In genomic region chr2:73938761-73939352, GRCh38 we compare ENCODE assay signal across 11 cellular contexts. TPM values are rescaled to one million over a fixed set of nuclear protein-coding genes. Genes with fewer than 3 reads are reported as not detected.
A peak's percentile ranks its signal among the peaks of the same experiment; 100 is the strongest.
DNase-seq lines count a peak whose midpoint lies in the region; ATAC-seq, FAIRE-seq and TF ChIP-seq lines count a peak whose summit lies in the region.
"Had no signal": no experiment of that assay in that cellular context is flagged by ENCODE, and none has a peak within 500 bp of the region (broad histone marks: within the 10 kb centered on the region; RNA-seq: fewer than 3 reads in every experiment).

No MANE protein-coding gene starts in this region.

- peak overlapping the region; percentile 77 for H3K27ac Mint-ChIP-seq in CD4-positive, alpha-beta T cell
- H3K27ac Mint-ChIP-seq in naive thymus-derived CD4-positive, alpha-beta T cell = peak overlapping the region in 6 of 9 donors; percentile 41 to 81 (median 62)
- no peak overlapping the region for H3K27ac Mint-ChIP-seq in endothelial cell (ENCODE audit: unreplicated experiment)

- peaks cover 16 to 17% of the 10 kb centered on the region in 2 donors for H3K4me1 ChIP-seq in naive thymus-derived CD4-positive, alpha-beta T cell (ENCODE audit: control insufficient read depth in 2 of 2, insufficient read depth in 2 of 2, low read length in 2 of 2)
- H3K4me1 ChIP-seq in transverse colon = peaks cover 0 to 14% (median 0%) of the 10 kb centered on the region in 4 donors

- POLR2A ChIA-PET in CD4-positive, alpha-beta T cell (lab: Charles Lee) = interaction anchor here (0.7 to 3.9 kb wide), 5 partner anchors 9 to 182 kb away, joined by 3 to 22 read pairs (median 4); partner anchors contain the start of gene DGUOK
- POLR2A ChIA-PET in naive thymus-derived CD4-positive, alpha-beta T cell (lab: Charles Lee) = interaction anchor here (1.1 to 2.0 kb wide), 6 partner anchors 8 to 240 kb away, joined by 3 to 8 read pairs (median 4); partner anchors contain the start of genes DGUOK and MOB1A

- peaks cover 76% of the 10 kb centered on the region for H3K4me1 Mint-ChIP-seq in CD4-positive, alpha-beta T cell (ENCODE audit: low read depth)
- peaks cover 48 to 90% (median 78%) of the 10 kb centered on the region in 7 donors for H3K4me1 Mint-ChIP-seq in naive thymus-derived CD4-positive, alpha-beta T cell
- no peaks in the 10 kb centered on the region for H3K4me1 Mint-ChIP-seq in endothelial cell (ENCODE audit: unreplicated experiment)

- no peak overlapping the region for H3K4me3 Mint-ChIP-seq in CD4-positive, alpha-beta T cell
- peak overlapping the region in 4 of 10 donors; percentile 8 to 28 (median 20) for H3K4me3 Mint-ChIP-seq in naive thymus-derived CD4-positive, alpha-beta T cell
- H3K4me3 Mint-ChIP-seq in endothelial cell (ENCODE audit: unreplicated experiment) = no peak overlapping the region
- H3K4me3 Mint-ChIP-seq: stimulated activated naive B cell treated with anti-CD40 and anti-IgM and Interleukin-4, amounts not matched to agents 10 μg/mL and 1 μg/mL and 100 μg/mL, for 72 hours had no signal

- peak; percentile 72 for ATAC-seq in CD4-positive, alpha-beta T cell (ENCODE audit: poor library complexity)
- ATAC-seq in naive thymus-derived CD4-positive, alpha-beta T cell = peak; percentile 57

- no peaks in the 10 kb centered on the region for H3K27me3 Mint-ChIP-seq in CD4-positive, alpha-beta T cell
- H3K27me3 Mint-ChIP-seq in naive thymus-derived CD4-positive, alpha-beta T cell = no peaks in the 10 kb centered on the region
- peaks cover 2% of the 10 kb centered on the region for H3K27me3 Mint-ChIP-seq in endothelial cell (ENCODE audit: unreplicated experiment)
- H3K27me3 Mint-ChIP-seq: stimulated activated naive B cell treated with anti-CD40 and anti-IgM and Interleukin-4, amounts not matched to agents 10 μg/mL and 1 μg/mL and 100 μg/mL, for 72 hours had no signal

- no peak overlapping the region for H3K27ac ChIP-seq in CD4-positive, alpha-beta T cell (ENCODE audit: low read depth, low read length)
- H3K27ac ChIP-seq in naive thymus-derived CD4-positive, alpha-beta T cell (ENCODE audit: low read depth, low read length) = no peak overlapping the region
- no peak overlapping the region for H3K27ac ChIP-seq in transverse colon
- H3K27ac ChIP-seq: heart right ventricle had no signal

- no peaks in the 10 kb centered on the region for H3K9me3 ChIP-seq in CD4-positive, alpha-beta T cell (ENCODE audit: control insufficient read depth, low read length)
- H3K9me3 ChIP-seq in naive thymus-derived CD4-positive, alpha-beta T cell (ENCODE audit: control insufficient read depth in 2 of 3, low read length in 3 of 3) = no peaks in the 10 kb centered on the region
- H3K9me3 ChIP-seq in transverse colon = no peaks in the 10 kb centered on the region
- H3K9me3 ChIP-seq: heart right ventricle had no signal

- intact Hi-C loops in CD4-positive, alpha-beta T cell (cut with DNase I, micrococcal nuclease) = loop anchor here in 1 of 2 experiments (1.0 kb wide), 2 partner anchors 13 to 48 kb away; partner anchors contain the start of gene DGUOK
- intact Hi-C loops in naive thymus-derived CD4-positive, alpha-beta T cell (cut with micrococcal nuclease) = loop anchor here in 1 of 2 donors (1.0 kb wide), 3 partner anchors 19 to 63 kb away; no protein-coding TSS in a partner anchor
- intact Hi-C loops in transverse colon (cut with DNase I; ENCODE audit: low total_unique reads) = no loop called here

- H3K36me3 Mint-ChIP-seq in CD4-positive, alpha-beta T cell (ENCODE audit: low read depth) = peaks cover 79% of the 10 kb centered on the region
- peaks cover 0 to 38% (median 7%) of the 10 kb centered on the region in 5 donors for H3K36me3 Mint-ChIP-seq in naive thymus-derived CD4-positive, alpha-beta T cell
- no peaks in the 10 kb centered on the region for H3K36me3 Mint-ChIP-seq in endothelial cell (ENCODE audit: low read depth, unreplicated experiment)

- TF ChIP-seq EP300 in transverse colon (IDR thresholded peaks at IDR 0.05; ENCODE audit: low read depth) = no peak

- no peak for TF ChIP-seq POLR2A in transverse colon (IDR thresholded peaks at IDR 0.05)

- in situ Hi-C loops in transverse colon (cut with MboI; ENCODE audit: low pct_ligation_motif_present in 1 of 4, low pct_unique_long_range_greater_than_20kb in 1 of 4, low sequenced_read_pairs in 3 of 4) = no loop called here

- no peaks in the 10 kb centered on the region for H3K9me3 Mint-ChIP-seq in CD4-positive, alpha-beta T cell
- peaks cover 0 to 1% (median 0%) of the 10 kb centered on the region in 11 donors for H3K9me3 Mint-ChIP-seq in naive thymus-derived CD4-positive, alpha-beta T cell
- no peaks in the 10 kb centered on the region for H3K9me3 Mint-ChIP-seq in endothelial cell (ENCODE audit: unreplicated experiment)
- H3K9me3 Mint-ChIP-seq: stimulated activated naive B cell treated with anti-CD40 and anti-IgM and Interleukin-4, amounts not matched to agents 10 μg/mL and 1 μg/mL and 100 μg/mL, for 72 hours had no signal

- H3K36me3 ChIP-seq in bronchial epithelial cell (ENCODE audit: control insufficient read depth, insufficient read depth, low read length) = no peaks in the 10 kb centered on the region
- peaks cover 0 to 14% (median 0%) of the 10 kb centered on the region in 3 experiments for H3K36me3 ChIP-seq in naive thymus-derived CD4-positive, alpha-beta T cell (ENCODE audit: control insufficient read depth in 2 of 3, insufficient read depth in 3 of 3, low read length in 3 of 3)
- no peaks in the 10 kb centered on the region for H3K36me3 ChIP-seq in transverse colon

- CTCF ChIA-PET in CD4-positive, alpha-beta T cell (lab: Charles Lee) = interaction anchor here (0.7 to 1.0 kb wide), 5 partner anchors 12 to 209 kb away, joined by 3 to 4 read pairs (median 3); partner anchors contain the start of gene BOLA3
- CTCF ChIA-PET in naive thymus-derived CD4-positive, alpha-beta T cell (lab: Charles Lee) = interaction anchor here (0.6 to 1.7 kb wide), 4 partner anchors 10 to 208 kb away, joined by 3 to 7 read pairs (median 4); partner anchors contain the start of gene BOLA3

- no peak for FAIRE-seq in bronchial epithelial cell (lab: Jason Lieb, UNC)

- no peak for TF ChIP-seq CTCF in CD4-positive, alpha-beta T cell (IDR thresholded peaks at IDR 0.05)
- no peak for TF ChIP-seq CTCF in bronchial epithelial cell (IDR thresholded peaks at IDR 0.05; ENCODE audit: insufficient read depth, low read length, severe bottlenecking)
- no peak for TF ChIP-seq CTCF in transverse colon (IDR thresholded peaks at IDR 0.05)
- no peak for TF ChIP-seq CTCF in endothelial cell (IDR thresholded peaks at IDR 0.05; ENCODE audit: unreplicated experiment)

- WGBS in transverse colon (ENCODE audit: low coverage in 1 of 2), 2 donors = 87% methylated on average over 3 to 5 of the region's 5 CpGs

- H3K4me3 ChIP-seq in bronchial epithelial cell (ENCODE audit: low read depth, low read length) (no peak overlapping the region), transverse colon (no peak overlapping the region)
- no peak overlapping the region for H3K4me3 ChIP-seq in naive thymus-derived CD4-positive, alpha-beta T cell (ENCODE audit: low read length)
- H3K4me3 ChIP-seq: heart right ventricle had no signal

- no peak for DNase-seq in CD4-positive, alpha-beta T cell
- DNase-seq in M059J (ENCODE audit: low read depth) (peak; percentile 76), bronchial epithelial cell (ENCODE audit: low read depth) (peak; percentile 83), NCI-H82 (lab: John Stamatoyannopoulos, UW) (no peak), transverse colon (no peak), endothelial cell (ENCODE audit: low spot score) (no peak), DMS153 treated with DMSO at 0.1 percent for 48 hours (lab: John Stamatoyannopoulos, UW; ENCODE audit: unreplicated experiment) (no peak)
- DNase-seq in naive thymus-derived CD4-positive, alpha-beta T cell = peak in 5 of 9 donors; percentile 26 to 43 (median 33)
- DNase-seq: heart right ventricle; stimulated activated CD4-positive, alpha-beta T cell treated with anti-CD3 and anti-CD28 coated beads, Interleukin-12 subunit alpha, Interleukin-12 subunit beta, amount 100 ng/mL, for 4 hours; stimulated activated naive B cell treated with anti-CD40 and anti-IgM and Interleukin-4, amounts not matched to agents 10 μg/mL and 1 μg/mL and 100 μg/mL, for 72 hours had no signal

- no peaks in the 10 kb centered on the region for H3K27me3 ChIP-seq in CD4-positive, alpha-beta T cell (ENCODE audit: control insufficient read depth, insufficient read depth, low read length)
- H3K27me3 ChIP-seq in bronchial epithelial cell (ENCODE audit: control insufficient read depth, insufficient read depth, low read length) (no peaks in the 10 kb centered on the region), transverse colon (no peaks in the 10 kb centered on the region)
- no peaks in the 10 kb centered on the region for H3K27me3 ChIP-seq in naive thymus-derived CD4-positive, alpha-beta T cell (ENCODE audit: control insufficient read depth in 2 of 2, insufficient read depth in 2 of 2, low read length in 2 of 2)
- H3K27me3 ChIP-seq: heart right ventricle had no signal

RNA-seq across cellular contexts. Expression of gene DGUOK, which starts 12.2 kb away (rescaled TPM):
- 10 to 100 TPM; 30.5 to 32.0 TPM for total RNA-seq in CD4-positive, alpha-beta T cell
- 105 and 108 TPM in 2 replicates for total RNA-seq in M059J (2014; rRNA removed; shearing (Covaris generic))
- total RNA-seq in bronchial epithelial cell (39.3 and 40.8 TPM in 2 replicates), transverse colon (10 to 100 TPM; 27.3 to 49.7 (median 40.3) TPM), endothelial cell (ENCODE audit: unreplicated experiment) (68.3 TPM)
- 10 to 100 TPM; 43.1 to 73.9 (median 65.8) TPM for total RNA-seq in naive thymus-derived CD4-positive, alpha-beta T cell
- polyA plus RNA-seq in naive thymus-derived CD4-positive, alpha-beta T cell = 100 to 1,000 TPM; 207 to 220 TPM

RNA-seq across cellular contexts. Expression of gene TET3, which starts 45.9 kb away (rescaled TPM):
- 10 to 100 TPM; 22.2 to 24.1 TPM for total RNA-seq in CD4-positive, alpha-beta T cell
- 2.3 and 4.4 TPM in 2 replicates for total RNA-seq in M059J (2014; rRNA removed; shearing (Covaris generic))
- total RNA-seq in bronchial epithelial cell (5.3 and 9.0 TPM in 2 replicates), transverse colon (10 to 100 TPM; 20.2 to 26.9 (median 22.5) TPM), endothelial cell (ENCODE audit: unreplicated experiment) (23.0 TPM)
- total RNA-seq in naive thymus-derived CD4-positive, alpha-beta T cell = 10 to 100 TPM; 19.1 to 38.6 (median 28.6) TPM
- 1 to 10 TPM in 1 of 2 donors, under 1 TPM in 1; 0.77 to 1.1 TPM for polyA plus RNA-seq in naive thymus-derived CD4-positive, alpha-beta T cell

RNA-seq across cellular contexts. Expression of gene ACTG2, which starts 46.0 kb away (rescaled TPM):
- total RNA-seq in CD4-positive, alpha-beta T cell = not detected
- 0.89 and 2.5 TPM in 2 replicates for total RNA-seq in M059J (2014; rRNA removed; shearing (Covaris generic))
- total RNA-seq in bronchial epithelial cell = not detected in 2 replicates
- not detected for total RNA-seq in naive thymus-derived CD4-positive, alpha-beta T cell
- polyA plus RNA-seq in naive thymus-derived CD4-positive, alpha-beta T cell = not detected
- total RNA-seq in transverse colon = 1,000 to 10,000 TPM in 1 of 4 donors, 100 to 1,000 TPM in 3; 394 to 3,499 (median 729) TPM
- 8.3 TPM for total RNA-seq in endothelial cell (ENCODE audit: unreplicated experiment)

Comparison
In these comparisons a context has a peak if more than half of its experiments do, and no peak if none do; other contexts are left out.
1. DNase-seq: peak in M059J (single experiment), bronchial epithelial cell (single experiment) and naive thymus-derived CD4-positive, alpha-beta T cell (5 of 9); none in CD4-positive, alpha-beta T cell (0 of 10), NCI-H82 (single experiment), transverse colon (single experiment), endothelial cell (single experiment) and DMS153 treated with DMSO at 0.1 percent for 48 hours (single experiment).
2. RNA of gene ACTG2, which starts 46.0 kb away (total RNA-seq): 394 to 3,499 TPM in transverse colon; 8.3 TPM in endothelial cell (single experiment), 0.89 to 2.5 TPM in M059J, not detected in CD4-positive, alpha-beta T cell, not detected in bronchial epithelial cell and not detected in naive thymus-derived CD4-positive, alpha-beta T cell; every median in the first group is over 10 times any median in the second.